In genomic region chr6:148203281-148203925, GRCh38 we compare ENCODE assay signal across 11 cellular contexts.
A peak's percentile ranks its signal among the peaks of the same experiment; 100 is the strongest.
DNase-seq lines count a peak whose midpoint lies in the region; ATAC-seq and TF ChIP-seq lines count a peak whose summit lies in the region.
"Had no signal": no experiment of that assay in that cellular context is flagged by ENCODE, and none has a peak within 500 bp of the region (broad histone marks: within the 10 kb centered on the region; RNA-seq: fewer than 3 reads in every experiment).

No MANE protein-coding gene starts in this region.

- H3K9me3 Mint-ChIP-seq in activated T-cell treated with anti-CD3 and anti-CD28 coated beads, Interleukin-2, amount 50 U/mL, for 4 hours: peaks cover 7% of the 10 kb centered on the region
- peaks cover 6 to 12% of the 10 kb centered on the region in 2 donors for H3K9me3 Mint-ChIP-seq in stimulated activated naive B cell treated with anti-CD40 and anti-IgM and Interleukin-4, amounts not matched to agents 10 μg/mL and 1 μg/mL and 100 μg/mL, for 72 hours
- H3K9me3 Mint-ChIP-seq in CD14-positive monocyte: peaks cover 0 to 5% (median 0%) of the 10 kb centered on the region in 7 donors
- H3K9me3 Mint-ChIP-seq: dendritic cell treated with granulocyte-macrophage colony-stimulating factor and Interleukin-4, amounts not matched to agents 40 ng/mL and 50 ng/mL, for 4 days; T-cell had no signal

- TF ChIP-seq CTCF in choroid plexus epithelial cell (conservative IDR thresholded peaks at IDR 0.05; ENCODE audit: low read depth, low read length) (no peak), CD14-positive monocyte (IDR thresholded peaks at IDR 0.05) (no peak)

- ATAC-seq in activated T-cell treated with anti-CD3 and anti-CD28 coated beads, Interleukin-2, amount 50 U/mL, for 4 hours: peak; percentile 32 to 38
- ATAC-seq in stimulated activated naive B cell treated with anti-CD40 and anti-IgM and Interleukin-4, amounts not matched to agents 10 μg/mL and 1 μg/mL and 100 μg/mL, for 72 hours (replicated peaks): peak; percentile 13 to 22
- ATAC-seq in HG03457 (IDR thresholded peaks at IDR 0.05; ENCODE audit: unreplicated experiment): no peak
- ATAC-seq in GM21529 (IDR thresholded peaks at IDR 0.05; ENCODE audit: unreplicated experiment): no peak

- no peaks in the 10 kb centered on the region for H3K36me3 Mint-ChIP-seq in activated T-cell treated with anti-CD3 and anti-CD28 coated beads, Interleukin-2, amount 50 U/mL, for 4 hours (ENCODE audit: insufficient read depth)
- peaks cover 0 to 4% of the 10 kb centered on the region in 2 donors for H3K36me3 Mint-ChIP-seq in stimulated activated naive B cell treated with anti-CD40 and anti-IgM and Interleukin-4, amounts not matched to agents 10 μg/mL and 1 μg/mL and 100 μg/mL, for 72 hours
- H3K36me3 Mint-ChIP-seq in CD14-positive monocyte: no peaks in the 10 kb centered on the region
- H3K36me3 Mint-ChIP-seq: T-cell had no signal

- H3K4me3 ChIP-seq in choroid plexus epithelial cell (ENCODE audit: low read depth, low read length): no peak overlapping the region

- DNase-seq in activated T-cell treated with anti-CD3 and anti-CD28 coated beads, Interleukin-2, amount 50 U/mL, for 4 hours: no peak
- DNase-seq in activated T-cell treated with anti-CD3 and anti-CD28 coated beads, Interleukin-2, amount 50 U/mL, for 1 hour: no peak
- DNase-seq in NCI-H524 (lab: John Stamatoyannopoulos, UW) (peak; percentile 52 to 87), choroid plexus epithelial cell (ENCODE audit: low read depth) (peak; percentile 47), CD14-positive monocyte (ENCODE audit: low spot score) (no peak)
- DNase-seq in stimulated activated naive B cell treated with anti-CD40 and anti-IgM and Interleukin-4, amounts not matched to agents 10 μg/mL and 1 μg/mL and 100 μg/mL, for 72 hours: no peak
- DNase-seq: left ventricle myocardium superior had no signal

- peaks cover 26% of the 10 kb centered on the region for H3K4me1 Mint-ChIP-seq in activated T-cell treated with anti-CD3 and anti-CD28 coated beads, Interleukin-2, amount 50 U/mL, for 4 hours (ENCODE audit: low read depth)
- peaks cover 14 to 28% of the 10 kb centered on the region in 2 donors for H3K4me1 Mint-ChIP-seq in stimulated activated naive B cell treated with anti-CD40 and anti-IgM and Interleukin-4, amounts not matched to agents 10 μg/mL and 1 μg/mL and 100 μg/mL, for 72 hours
- peaks cover 6% of the 10 kb centered on the region for H3K4me1 Mint-ChIP-seq in CD14-positive monocyte

- H3K27ac Mint-ChIP-seq in stimulated activated naive B cell treated with anti-CD40 and anti-IgM and Interleukin-4, amounts not matched to agents 10 μg/mL and 1 μg/mL and 100 μg/mL, for 72 hours: no peak overlapping the region
- no peak overlapping the region for H3K27ac Mint-ChIP-seq in CD14-positive monocyte

- H3K27me3 Mint-ChIP-seq in activated T-cell treated with anti-CD3 and anti-CD28 coated beads, Interleukin-2, amount 50 U/mL, for 4 hours (ENCODE audit: low read depth): peaks cover 43% of the 10 kb centered on the region
- peaks cover 51 to 70% of the 10 kb centered on the region in 2 donors for H3K27me3 Mint-ChIP-seq in stimulated activated naive B cell treated with anti-CD40 and anti-IgM and Interleukin-4, amounts not matched to agents 10 μg/mL and 1 μg/mL and 100 μg/mL, for 72 hours
- H3K27me3 Mint-ChIP-seq in CD14-positive monocyte (ENCODE audit: low read depth in 3 of 3): peaks cover 41 to 67% (median 58%) of the 10 kb centered on the region in 3 donors

- intact Hi-C loops in CD14-positive monocyte (cut with micrococcal nuclease): no loop called here

- H3K4me3 Mint-ChIP-seq in activated T-cell treated with anti-CD3 and anti-CD28 coated beads, Interleukin-2, amount 50 U/mL, for 4 hours: no peak overlapping the region
- peak overlapping the region in 1 of 2 donors; percentile 54 for H3K4me3 Mint-ChIP-seq in stimulated activated naive B cell treated with anti-CD40 and anti-IgM and Interleukin-4, amounts not matched to agents 10 μg/mL and 1 μg/mL and 100 μg/mL, for 72 hours
- H3K4me3 Mint-ChIP-seq in CD14-positive monocyte: peak overlapping the region in 1 of 2 donors; percentile 54
- H3K4me3 Mint-ChIP-seq: dendritic cell treated with granulocyte-macrophage colony-stimulating factor and Interleukin-4, amounts not matched to agents 40 ng/mL and 50 ng/mL, for 4 days had no signal

Comparison
In these comparisons a context has a peak if more than half of its experiments do, and no peak if none do; other contexts are left out.
1. ATAC-seq: peak in activated T-cell treated with anti-CD3 and anti-CD28 coated beads, Interleukin-2, amount 50 U/mL, for 4 hours (2 of 2) and stimulated activated naive B cell treated with anti-CD40 and anti-IgM and Interleukin-4, amounts not matched to agents 10 μg/mL and 1 μg/mL and 100 μg/mL, for 72 hours (2 of 2); none in HG03457 (single experiment) and GM21529 (single experiment).
2. DNase-seq: peak in NCI-H524 (2 of 2) and choroid plexus epithelial cell (single experiment); none in activated T-cell treated with anti-CD3 and anti-CD28 coated beads, Interleukin-2, amount 50 U/mL, for 4 hours (single experiment), activated T-cell treated with anti-CD3 and anti-CD28 coated beads, Interleukin-2, amount 50 U/mL, for 1 hour (single experiment), stimulated activated naive B cell treated with anti-CD40 and anti-IgM and Interleukin-4, amounts not matched to agents 10 μg/mL and 1 μg/mL and 100 μg/mL, for 72 hours (single experiment) and CD14-positive monocyte (single experiment).